In genomic region chr15:55993111-55993803, GRCh38 we compare ENCODE assay signal across 8 cellular contexts. TPM values are rescaled to one million over a fixed set of nuclear protein-coding genes. Genes with fewer than 3 reads are reported as not detected.
DNase-seq lines count a peak whose midpoint lies in the region; ATAC-seq and TF ChIP-seq lines count a peak whose summit lies in the region.

Gene NEDD4 (minus strand): TSS chr15:55993612. CDS start chr15:55993555, 57 bp downstream.

- peak within 1 kb of the TSS; percentile 90 for H3K4me3 Mint-ChIP-seq in chondrocyte (ENCODE audit: unreplicated experiment)

- H3K27ac Mint-ChIP-seq in chondrocyte (ENCODE audit: unreplicated experiment) = peak within 1 kb of the TSS; percentile 92

- no peaks in the 10 kb centered on the region for H3K36me3 ChIP-seq in A673 (ENCODE audit: insufficient read depth, low read length, poor library complexity, severe bottlenecking)

- peak; percentile 64 for ATAC-seq in GM18873 (IDR thresholded peaks at IDR 0.05; ENCODE audit: low FRiP score, unreplicated experiment)
- ATAC-seq in HG03135 (IDR thresholded peaks at IDR 0.05; ENCODE audit: unreplicated experiment) = peak; percentile 87

- no TSS peak for BruUV-seq in A673 (replicated peaks; lab: Mats Ljungman, UMichigan)

- peak within 1 kb of the TSS; percentile 89 for H3K27ac ChIP-seq in A673 (ENCODE audit: low read depth, low read length, poor library complexity, severe bottlenecking)

- no peaks in the 10 kb centered on the region for H3K9me3 ChIP-seq in A673 (ENCODE audit: low read depth, low read length, poor library complexity, severe bottlenecking)

- CTCF ChIA-PET in A673 (lab: Charles Lee) = no interaction called here

- TF ChIP-seq CTCF in A673 (conservative IDR thresholded peaks at IDR 0.05; ENCODE audit: low read depth, low read length) (peak; percentile 46), chondrocyte (IDR thresholded peaks at IDR 0.05) (peak; percentile 69)

- peak within 1 kb of the TSS; percentile 92 for H3K4me3 ChIP-seq in A673 (ENCODE audit: low read depth, low read length, poor library complexity, severe bottlenecking)

- H3K36me3 Mint-ChIP-seq in chondrocyte (ENCODE audit: low read depth) = no peaks in the 10 kb centered on the region

- DNase-seq in A673 (ENCODE audit: low spot score) (peak; percentile 95), NCI-H446 (lab: John Stamatoyannopoulos, UW) (peak; percentile 14 to 74), chondrocyte (ENCODE audit: low spot score) (peak; percentile 96), kidney glomerular epithelial cell (lab: John Stamatoyannopoulos, UW) (peak; percentile 84)
- peak; percentile 66 to 67 for DNase-seq in activated CD4-positive, alpha-beta T cell treated with anti-CD3 and anti-CD28 coated beads for 24 hours (ENCODE audit: low read depth in 2 of 2)
- peak; percentile 55 to 72 for DNase-seq in stimulated activated CD4-positive, alpha-beta T cell treated with anti-CD3 and anti-CD28 coated beads, Interleukin-15, amount 100 ng/mL, for 48 hours (ENCODE audit: low read depth in 2 of 2)

- no peaks in the 10 kb centered on the region for H3K27me3 Mint-ChIP-seq in chondrocyte (ENCODE audit: low read depth)

- H3K9me3 Mint-ChIP-seq in chondrocyte (ENCODE audit: low read depth) = no peaks in the 10 kb centered on the region

- POLR2A ChIA-PET in A673 (lab: Charles Lee; ENCODE audit: low non-redundant PET) = no interaction called here

- H3K4me1 Mint-ChIP-seq in chondrocyte (ENCODE audit: low read depth) = peaks cover 42% of the 10 kb centered on the region

- peaks cover 17% of the 10 kb centered on the region for H3K4me1 ChIP-seq in A673 (ENCODE audit: insufficient read depth, low read length, poor library complexity, severe bottlenecking)

- H3K27me3 ChIP-seq in A673 (replicated peaks; ENCODE audit: insufficient read depth, low read depth, low read length, poor library complexity) = no peaks in the 10 kb centered on the region

- intact Hi-C loops in A673 (cut with micrococcal nuclease; ENCODE audit: unreplicated experiment) = loop anchor here (5.0 kb wide), 3 partner anchors 49 to 249 kb away; partner anchors contain the start of gene RFX7

RNA-seq across cellular contexts. Expression of gene NEDD4, which starts in this region (rescaled TPM):
- total RNA-seq in A673 (2021) (23.1 and 23.6 TPM in 2 replicates), chondrocyte (25.8 to 28.4 TPM (median 27.4 TPM) in 3 replicates)

Comparison
In these comparisons a context has a peak if more than half of its experiments do, and no peak if none do; other contexts are left out.
1. Peak in every context shown above with its lines: DNase-seq, ATAC-seq, H3K4me3 ChIP-seq and H3K27ac ChIP-seq.
2. DNase-seq: peak in every context shown above with its lines; median percentile 96 in chondrocyte; 95 in A673; 84 in kidney glomerular epithelial cell; 66 in activated CD4-positive, alpha-beta T cell treated with anti-CD3 and anti-CD28 coated beads for 24 hours; 64 in stimulated activated CD4-positive, alpha-beta T cell treated with anti-CD3 and anti-CD28 coated beads, Interleukin-15, amount 100 ng/mL, for 48 hours; 44 in NCI-H446.